19 cellular contexts compared by ENCODE assay signal in the genomic region with DNA sequence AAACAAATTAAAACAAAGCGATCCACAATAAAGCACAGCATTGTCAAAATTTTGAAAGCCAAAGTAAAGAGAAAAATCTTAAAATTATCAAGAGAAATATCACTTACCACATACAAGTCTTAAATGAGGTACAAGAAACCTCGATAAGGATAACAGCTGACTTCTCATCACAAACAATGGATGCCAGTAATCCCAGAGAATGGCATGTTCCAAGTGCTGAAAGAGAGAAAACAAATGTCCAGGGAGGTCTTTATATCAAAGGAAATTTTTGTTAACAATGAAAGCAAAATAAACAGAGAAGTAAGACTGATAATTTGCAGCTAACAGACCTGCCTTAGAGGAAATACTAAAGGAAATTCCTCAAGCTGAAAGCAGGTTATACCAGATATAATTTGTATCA.
"Had no signal": no experiment of that assay in that cellular context is flagged by ENCODE, and none has a peak within 500 bp of the region (broad histone marks: within the 10 kb centered on the region; RNA-seq: fewer than 3 reads in every experiment).

No MANE protein-coding gene starts in this region.

- H3K27ac ChIP-seq: coronary artery, epithelial cell of prostate, esophagus squamous epithelium, foreskin keratinocyte, gastroesophageal sphincter, heart right ventricle, lower lobe of right lung had no signal

- ATAC-seq: esophagus mucosa, foreskin keratinocyte, gastroesophageal sphincter, heart right ventricle, left colon, left lobe of liver, left ventricle myocardium superior, lower lobe of right lung had no signal

- H3K27me3 ChIP-seq: esophagus squamous epithelium, foreskin keratinocyte, gastroesophageal sphincter, heart right ventricle had no signal

- DNase-seq: central memory CD4-positive, alpha-beta T cell; effector CD4-positive, alpha-beta T cell; effector memory CD4-positive, alpha-beta T cell; erythroblast; esophagus squamous epithelium; foreskin keratinocyte; head of caudate nucleus; heart right ventricle; hippocampal formation; left colon; left ventricle myocardium superior; lower lobe of right lung; mesenchymal stem cell; midbrain had no signal

- H3K4me3 ChIP-seq: coronary artery, esophagus squamous epithelium, gastroesophageal sphincter, heart right ventricle, lower lobe of right lung had no signal
